In genomic region chr4:105147226-105148151, GRCh38 we compare ENCODE assay signal across 8 cellular contexts. TPM values are rescaled to one million over a fixed set of nuclear protein-coding genes. Genes with fewer than 3 reads are reported as not detected.
DNase-seq lines count a peak whose midpoint lies in the region; ATAC-seq and TF ChIP-seq lines count a peak whose summit lies in the region.

No MANE protein-coding gene starts in this region.

- no peak for TF ChIP-seq CTCF in endothelial cell (IDR thresholded peaks at IDR 0.05; ENCODE audit: unreplicated experiment)

- H3K27ac ChIP-seq in mesodermal cell (ENCODE audit: low read depth, low read length, severe bottlenecking) (peak overlapping the region; percentile 69), substantia nigra (ENCODE audit: low read depth, low read length, poor library complexity, severe bottlenecking) (peak overlapping the region; percentile 87)

- H3K9me3 ChIP-seq in mesodermal cell (ENCODE audit: control insufficient read depth, low read length) = no peaks in the 10 kb centered on the region

- peak overlapping the region; percentile 100 for H3K27ac Mint-ChIP-seq in activated CD8-positive, alpha-beta T cell treated with anti-CD3 and anti-CD28 coated beads, Interleukin-2, amount 10 ng/mL, durations not matched to agents 7 days and 5 days
- peak overlapping the region; percentile 76 for H3K27ac Mint-ChIP-seq in endothelial cell (ENCODE audit: unreplicated experiment)

- ATAC-seq in activated CD8-positive, alpha-beta T cell treated with anti-CD3 and anti-CD28 coated beads, Interleukin-2, amount 10 ng/mL, durations not matched to agents 7 days and 5 days = no peak
- ATAC-seq in GM19035 (IDR thresholded peaks at IDR 0.05; ENCODE audit: unreplicated experiment) = no peak

- CTCF ChIA-PET in activated CD8-positive, alpha-beta T cell treated with anti-CD3 and anti-CD28 coated beads, Interleukin-2, amount 10 ng/mL, durations not matched to agents 7 days and 5 days (lab: Charles Lee) = interaction anchor here (0.7 to 2.0 kb wide), 5 partner anchors 13 to 326 kb away, joined by 3 to 12 read pairs (median 3); partner anchors contain the start of gene PPA2

- H3K4me1 ChIP-seq in mesodermal cell (ENCODE audit: control insufficient read depth, insufficient read depth, low read length, poor library complexity, severe bottlenecking) = peaks cover 8% of the 10 kb centered on the region

- H3K36me3 ChIP-seq in mesodermal cell (ENCODE audit: control insufficient read depth, insufficient read depth, low read length) = no peaks in the 10 kb centered on the region

- peak overlapping the region; percentile 79 for H3K4me3 ChIP-seq in mesodermal cell (ENCODE audit: extremely low read depth, insufficient read depth, low read length, poor library complexity, severe bottlenecking)

- peaks cover 33% of the 10 kb centered on the region for H3K4me1 Mint-ChIP-seq in activated CD8-positive, alpha-beta T cell treated with anti-CD3 and anti-CD28 coated beads, Interleukin-2, amount 10 ng/mL, durations not matched to agents 7 days and 5 days (ENCODE audit: low read depth)
- peaks cover 19% of the 10 kb centered on the region for H3K4me1 Mint-ChIP-seq in endothelial cell (ENCODE audit: unreplicated experiment)

- no peaks in the 10 kb centered on the region for H3K9me3 Mint-ChIP-seq in activated CD8-positive, alpha-beta T cell treated with anti-CD3 and anti-CD28 coated beads, Interleukin-2, amount 10 ng/mL, durations not matched to agents 7 days and 5 days (ENCODE audit: insufficient read depth)
- no peaks in the 10 kb centered on the region for H3K9me3 Mint-ChIP-seq in endothelial cell (ENCODE audit: unreplicated experiment)

- H3K36me3 Mint-ChIP-seq in activated CD8-positive, alpha-beta T cell treated with anti-CD3 and anti-CD28 coated beads, Interleukin-2, amount 10 ng/mL, durations not matched to agents 7 days and 5 days (ENCODE audit: low read depth) = peaks cover 11% of the 10 kb centered on the region
- H3K36me3 Mint-ChIP-seq in endothelial cell (ENCODE audit: low read depth, unreplicated experiment) = peaks cover 4% of the 10 kb centered on the region

- 0 to 3% methylated on average over 5 to 8 of the region's 25 CpGs for WGBS in mesodermal cell (ENCODE audit: insufficient coverage in 2 of 2), 2 experiments

- POLR2A ChIA-PET in activated CD8-positive, alpha-beta T cell treated with anti-CD3 and anti-CD28 coated beads, Interleukin-2, amount 10 ng/mL, durations not matched to agents 7 days and 5 days (lab: Charles Lee) = interaction anchor here (0.5 to 1.8 kb wide), 13 partner anchors 8 to 327 kb away, joined by 3 to 7 read pairs (median 4); partner anchors contain the start of gene PPA2

- H3K27me3 Mint-ChIP-seq in activated CD8-positive, alpha-beta T cell treated with anti-CD3 and anti-CD28 coated beads, Interleukin-2, amount 10 ng/mL, durations not matched to agents 7 days and 5 days (ENCODE audit: low read depth) = no peaks in the 10 kb centered on the region
- H3K27me3 Mint-ChIP-seq in endothelial cell (ENCODE audit: unreplicated experiment) = peaks cover 16% of the 10 kb centered on the region

- DNase-seq in NCI-H1694 treated with DMSO at 0.1 percent for 48 hours (lab: John Stamatoyannopoulos, UW) (peak; percentile 43), NCI-H1694 (lab: John Stamatoyannopoulos, UW) (no peak), NCI-H1092 treated with DMSO at 0.1 percent for 48 hours (lab: John Stamatoyannopoulos, UW) (peak; percentile 79), endothelial cell (ENCODE audit: low spot score) (peak; percentile 29), substantia nigra (lab: John Stamatoyannopoulos, UW) (peak in 45 of 49 donors; percentile 3 to 68 (median 33))
- DNase-seq in activated CD8-positive, alpha-beta T cell treated with anti-CD3 and anti-CD28 coated beads, Interleukin-2, amount 10 ng/mL, durations not matched to agents 7 days and 5 days = peak; percentile 42

- H3K4me3 Mint-ChIP-seq in activated CD8-positive, alpha-beta T cell treated with anti-CD3 and anti-CD28 coated beads, Interleukin-2, amount 10 ng/mL, durations not matched to agents 7 days and 5 days = peak overlapping the region; percentile 99
- peak overlapping the region; percentile 100 for H3K4me3 Mint-ChIP-seq in endothelial cell (ENCODE audit: unreplicated experiment)

RNA-seq across cellular contexts. Expression of gene TET2, which starts 0.8 kb away (rescaled TPM):
- total RNA-seq in activated CD8-positive, alpha-beta T cell treated with anti-CD3 and anti-CD28 coated beads, Interleukin-2, amount 10 ng/mL, durations not matched to agents 7 days and 5 days = 10 to 100 TPM; 28.4 to 29.3 TPM
- 11.4 TPM for total RNA-seq in endothelial cell (ENCODE audit: unreplicated experiment)
- polyA plus RNA-seq in mesodermal cell (2013, experiment 1 of 2) = 7.0 TPM
- polyA plus RNA-seq in mesodermal cell (2013, experiment 2 of 2) = 6.5 TPM
